ENCODE assay signal across 10 cellular contexts in genomic region chr3:33146791-33147445, GRCh38. TPM values are rescaled to one million over a fixed set of nuclear protein-coding genes. Genes with fewer than 3 reads are reported as not detected.
DNase-seq lines count a peak whose midpoint lies in the region; ATAC-seq lines count a peak whose summit lies in the region.
"Had no signal": no experiment of that assay in that cellular context is flagged by ENCODE, and none has a peak within 500 bp of the region (broad histone marks: within the 10 kb centered on the region; RNA-seq: fewer than 3 reads in every experiment).

No MANE protein-coding gene starts in this region.

- peak overlapping the region; percentile 96 for H3K27ac ChIP-seq in caudate nucleus (ENCODE audit: low read depth, low read length)

- ATAC-seq in esophagus mucosa = no peak
- ATAC-seq in GM19452 (IDR thresholded peaks at IDR 0.05; ENCODE audit: unreplicated experiment) = no peak
- ATAC-seq in HG02973 (IDR thresholded peaks at IDR 0.05; ENCODE audit: unreplicated experiment) = no peak
- ATAC-seq: activated CD4-positive, CD25-positive, alpha-beta regulatory T cell treated with anti-CD3 and anti-CD28 coated beads, Interleukin-2, amount 50 U/mL, for 24 hours had no signal

- DNase-seq in C1 segment of cervical spinal cord (lab: John Stamatoyannopoulos, UW) (peak in 11 of 14 donors; percentile 11 to 86 (median 58)), NCI-H2029 (lab: John Stamatoyannopoulos, UW) (peak; percentile 59), caudate nucleus (lab: John Stamatoyannopoulos, UW) (peak in 48 of 61 donors; percentile 10 to 85 (median 52)), medulla oblongata (ENCODE audit: extremely low spot score) (peak; percentile 95), AG08396 (ENCODE audit: low spot score) (no peak)
- DNase-seq: NCI-H748 treated with DMSO at 0.1 percent for 48 hours had no signal

RNA-seq across cellular contexts. Expression of gene CRTAP, which starts 33.1 kb away (rescaled TPM):
- total RNA-seq in esophagus mucosa = 78.7 TPM

RNA-seq across cellular contexts. Expression of gene GLB1, which starts 50.0 kb away (rescaled TPM):
- 28.8 TPM for total RNA-seq in esophagus mucosa

RNA-seq across cellular contexts. Expression of gene TMPPE, which starts 50.0 kb away (rescaled TPM):
- total RNA-seq in esophagus mucosa = 4.8 TPM
